Comparison of ENCODE assay signal across 23 cellular contexts in the genomic region with DNA sequence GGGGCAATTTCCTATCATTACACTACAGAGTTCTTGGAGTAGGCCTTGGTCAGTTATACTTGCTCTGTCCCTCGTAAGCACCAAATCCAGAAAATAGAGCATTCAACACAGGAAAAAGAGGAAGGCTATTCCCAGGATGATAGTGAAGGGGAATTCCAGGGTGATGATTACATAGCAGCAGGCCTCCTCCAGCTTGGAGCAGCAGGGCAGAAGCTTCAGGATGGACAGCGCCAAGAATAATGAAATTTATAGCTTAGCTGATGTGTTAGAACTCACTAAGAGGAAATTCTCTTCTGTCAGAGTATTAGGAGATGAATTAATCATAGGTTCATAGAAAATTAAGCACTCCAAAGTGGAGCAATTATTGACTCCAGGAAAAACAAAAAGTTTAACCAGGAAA. TPM values are rescaled to one million over a fixed set of nuclear protein-coding genes. Genes with fewer than 3 reads are reported as not detected.
DNase-seq lines count a peak whose midpoint lies in the region; ATAC-seq and TF ChIP-seq lines count a peak whose summit lies in the region.
"Had no signal": no experiment of that assay in that cellular context is flagged by ENCODE, and none has a peak within 500 bp of the region (broad histone marks: within the 10 kb centered on the region; RNA-seq: fewer than 3 reads in every experiment).

No MANE protein-coding gene starts in this region.

- H3K27me3 ChIP-seq in right cardiac atrium (ENCODE audit: control insufficient read depth, insufficient read depth) (no peaks in the 10 kb centered on the region), foreskin keratinocyte (no peaks in the 10 kb centered on the region), PC-3 (ENCODE audit: low read length) (no peaks in the 10 kb centered on the region)
- H3K27me3 ChIP-seq: tibial artery had no signal

- H3K9me3 Mint-ChIP-seq in activated T-helper 17 cell treated with anti-CD3 and anti-CD28 coated beads, Interleukin-2, amount 50 U/mL, for 72 hours = no peaks in the 10 kb centered on the region
- H3K9me3 Mint-ChIP-seq in activated naive CD4-positive, alpha-beta T cell treated with anti-CD3 and anti-CD28 coated beads for 36 hours = peaks cover 10% of the 10 kb centered on the region

- ATAC-seq in left cardiac atrium = peak; percentile 38 to 69
- ATAC-seq in right cardiac atrium = no peak
- ATAC-seq in activated T-helper 17 cell treated with anti-CD3 and anti-CD28 coated beads, Interleukin-2, amount 50 U/mL, for 72 hours (replicated peaks) = no peak
- peak; percentile 38 for ATAC-seq in foreskin keratinocyte
- ATAC-seq in PC-3 = no peak
- ATAC-seq: gastrocnemius medialis, lower lobe of right lung had no signal

- no peak for DNase-seq in left cardiac atrium
- DNase-seq in right cardiac atrium = no peak
- peak in 1 of 2 donors; percentile 34 for DNase-seq in foreskin keratinocyte
- DNase-seq in amniotic stem cell (lab: John Stamatoyannopoulos, UW) = no peak
- no peak for DNase-seq in PC-3
- DNase-seq in middle frontal gyrus (ENCODE audit: extremely low spot score, low spot score) = no peak
- no peak for DNase-seq in activated naive CD4-positive, alpha-beta T cell treated with anti-CD3 and anti-CD28 coated beads for 36 hours
- DNase-seq: activated CD4-positive, alpha-beta T cell treated with anti-CD3 and anti-CD28 coated beads, Interleukin-2, amount 50 U/mL, for 48 hours; activated T-cell treated with anti-CD3 and anti-CD28 coated beads, Interleukin-2, amount 50 U/mL, for 24 hours; CD4-positive, alpha-beta memory T cell; DMS79 treated with DMSO at 0.1 percent for 48 hours; endodermal cell; gastrocnemius medialis; lower lobe of right lung; naive B cell; NCI-H1694; NK-92 treated with Interleukin-12 subunit alpha and Interleukin-12 subunit beta, amount 100 ng/mL, for 24 hours; tibial artery; WERI-Rb-1 had no signal

- POLR2A ChIA-PET in PC-3 (lab: Charles Lee; ENCODE audit: unreplicated experiment) = no interaction called here

- no peaks in the 10 kb centered on the region for H3K4me1 ChIP-seq in right cardiac atrium (ENCODE audit: control insufficient read depth, insufficient read depth, low read length)
- H3K4me1 ChIP-seq in foreskin keratinocyte = no peaks in the 10 kb centered on the region
- H3K4me1 ChIP-seq in PC-3 (ENCODE audit: insufficient read depth, low read length) = no peaks in the 10 kb centered on the region
- H3K4me1 ChIP-seq: gastrocnemius medialis, tibial artery had no signal

- H3K79me2 ChIP-seq in PC-3 (ENCODE audit: low read length) = no peaks in the 10 kb centered on the region

- no peak for TF ChIP-seq CTCF in foreskin keratinocyte (conservative IDR thresholded peaks at IDR 0.05)
- no peak for TF ChIP-seq CTCF in PC-3 (conservative IDR thresholded peaks at IDR 0.05; ENCODE audit: low read depth, low read length)

- H3K27ac ChIP-seq in right cardiac atrium (ENCODE audit: low read length) (no peak overlapping the region), foreskin keratinocyte (no peak overlapping the region), PC-3 (ENCODE audit: low read length) (no peak overlapping the region)
- H3K27ac ChIP-seq: 22Rv1, gastrocnemius medialis, lower lobe of right lung, tibial artery, WERI-Rb-1 had no signal

- no peaks in the 10 kb centered on the region for H3K36me3 Mint-ChIP-seq in activated T-helper 17 cell treated with anti-CD3 and anti-CD28 coated beads, Interleukin-2, amount 50 U/mL, for 72 hours (ENCODE audit: low read depth)
- H3K36me3 Mint-ChIP-seq in activated naive CD4-positive, alpha-beta T cell treated with anti-CD3 and anti-CD28 coated beads for 36 hours (ENCODE audit: low read depth) = peaks cover 13% of the 10 kb centered on the region
- H3K36me3 Mint-ChIP-seq: CD4-positive, alpha-beta memory T cell had no signal

- H3K36me3 ChIP-seq in PC-3 (ENCODE audit: low read depth, low read length) = no peaks in the 10 kb centered on the region
- H3K36me3 ChIP-seq: gastrocnemius medialis, lower lobe of right lung, WERI-Rb-1 had no signal

- no peaks in the 10 kb centered on the region for H3K27me3 Mint-ChIP-seq in activated T-helper 17 cell treated with anti-CD3 and anti-CD28 coated beads, Interleukin-2, amount 50 U/mL, for 72 hours
- no peaks in the 10 kb centered on the region for H3K27me3 Mint-ChIP-seq in activated naive CD4-positive, alpha-beta T cell treated with anti-CD3 and anti-CD28 coated beads for 36 hours (ENCODE audit: low read depth)
- H3K27me3 Mint-ChIP-seq: activated naive CD8-positive, alpha-beta T cell; activated T-cell treated with anti-CD3 and anti-CD28 coated beads, Interleukin-2, amount 50 U/mL, for 24 hours; naive B cell had no signal

- H3K9me3 ChIP-seq in right cardiac atrium (ENCODE audit: control insufficient read depth, low read length) = no peaks in the 10 kb centered on the region
- peaks cover 2% of the 10 kb centered on the region for H3K9me3 ChIP-seq in PC-3 (ENCODE audit: low read length)

- H3K4me3 ChIP-seq in right cardiac atrium (ENCODE audit: low read length) (no peak overlapping the region), PC-3 (ENCODE audit: low read length) (no peak overlapping the region)
- H3K4me3 ChIP-seq: gastrocnemius medialis, lower lobe of right lung, skin epidermis, tibial artery had no signal

- intact Hi-C loops in left cardiac atrium (cut with DNase I) = no loop called here
- intact Hi-C loops in right cardiac atrium (cut with DNase I) = no loop called here
- intact Hi-C loops in PC-3 (cut with micrococcal nuclease) = no loop called here
- intact Hi-C loops in activated naive CD4-positive, alpha-beta T cell treated with anti-CD3 and anti-CD28 coated beads for 36 hours (cut with micrococcal nuclease) = no loop called here

- no peak overlapping the region for H3K4me2 ChIP-seq in PC-3 (ENCODE audit: low read length)

- no peaks in the 10 kb centered on the region for H4K20me1 ChIP-seq in PC-3 (ENCODE audit: low read length)

- no TSS peak for BruUV-seq in PC-3 (replicated peaks; lab: Mats Ljungman, UMichigan)

- H3K4me3 Mint-ChIP-seq in activated T-helper 17 cell treated with anti-CD3 and anti-CD28 coated beads, Interleukin-2, amount 50 U/mL, for 72 hours = no peak overlapping the region
- no peak overlapping the region for H3K4me3 Mint-ChIP-seq in activated naive CD4-positive, alpha-beta T cell treated with anti-CD3 and anti-CD28 coated beads for 36 hours
- H3K4me3 Mint-ChIP-seq: activated naive CD8-positive, alpha-beta T cell; activated T-cell treated with anti-CD3 and anti-CD28 coated beads, Interleukin-2, amount 50 U/mL, for 24 hours; CD4-positive, alpha-beta memory T cell; endodermal cell; naive B cell had no signal

- 39% methylated on average over 2 of the region's 2 CpGs for WGBS in right cardiac atrium

- H3K27ac Mint-ChIP-seq in activated T-helper 17 cell treated with anti-CD3 and anti-CD28 coated beads, Interleukin-2, amount 50 U/mL, for 72 hours = peak overlapping the region; percentile 24
- H3K27ac Mint-ChIP-seq in activated naive CD4-positive, alpha-beta T cell treated with anti-CD3 and anti-CD28 coated beads for 36 hours = no peak overlapping the region
- H3K27ac Mint-ChIP-seq: activated naive CD8-positive, alpha-beta T cell; CD4-positive, alpha-beta memory T cell; endodermal cell had no signal

- H2AFZ ChIP-seq in PC-3 (ENCODE audit: low read length) = no peak overlapping the region

- H3K4me1 Mint-ChIP-seq in activated T-helper 17 cell treated with anti-CD3 and anti-CD28 coated beads, Interleukin-2, amount 50 U/mL, for 72 hours = peaks cover 16% of the 10 kb centered on the region
- H3K4me1 Mint-ChIP-seq in activated naive CD4-positive, alpha-beta T cell treated with anti-CD3 and anti-CD28 coated beads for 36 hours (ENCODE audit: low read depth) = peaks cover 14% of the 10 kb centered on the region

- H3K9me2 ChIP-seq in PC-3 (replicated peaks; ENCODE audit: low read length) = no peaks in the 10 kb centered on the region

- CTCF ChIA-PET in PC-3 (lab: Charles Lee) = no interaction called here
- CTCF ChIA-PET in activated naive CD4-positive, alpha-beta T cell treated with anti-CD3 and anti-CD28 coated beads for 36 hours (lab: Charles Lee) = interaction anchor here (1.2 to 2.8 kb wide), 2 partner anchors 17 to 24 kb away, joined by 3 to 14 read pairs; no protein-coding TSS in a partner anchor

- no peaks in the 10 kb centered on the region for H3F3A ChIP-seq in PC-3 (ENCODE audit: low read length, unreplicated experiment)

- no peak overlapping the region for H3K9ac ChIP-seq in PC-3 (ENCODE audit: low read length)

RNA-seq across cellular contexts. Expression of a gene that starts 10.8 kb away (rescaled TPM):
- total RNA-seq in left cardiac atrium (10 to 100 TPM; 17.9 to 25.6 TPM), right cardiac atrium (10 to 100 TPM; 10.9 to 23.1 (median 17.7) TPM), foreskin keratinocyte (20.4 and 20.9 TPM in 2 replicates), PC-3 (2014; rRNA removed) (48.1 and 51.0 TPM in 2 replicates)
- polyA plus RNA-seq in right cardiac atrium (11.2 TPM), foreskin keratinocyte (15.8 and 18.5 TPM in 2 replicates)
- 100 to 1,000 TPM; 219 to 280 TPM for total RNA-seq in activated T-helper 17 cell treated with anti-CD3 and anti-CD28 coated beads, Interleukin-2, amount 50 U/mL, for 72 hours
- 100 to 1,000 TPM; 390 to 391 TPM for total RNA-seq in activated naive CD4-positive, alpha-beta T cell treated with anti-CD3 and anti-CD28 coated beads for 36 hours

RNA-seq across cellular contexts. Expression of a gene that starts 45.6 kb away (rescaled TPM):
- total RNA-seq in left cardiac atrium (1 to 10 TPM in 1 of 2 donors, under 1 TPM in 1; 0.53 to 1.2 TPM), right cardiac atrium (1 to 10 TPM in 2 of 4 donors, under 1 TPM in 2; 0.40 to 2.0 (median 1.1) TPM), foreskin keratinocyte (22.6 and 40.3 TPM in 2 replicates), PC-3 (2014; rRNA removed) (4.4 and 7.0 TPM in 2 replicates)
- polyA plus RNA-seq in right cardiac atrium (1.8 TPM), foreskin keratinocyte (26.6 and 48.6 TPM in 2 replicates)
- 10 to 100 TPM in 1 of 2 donors, 1 to 10 TPM in 1; 7.5 to 18.9 TPM for total RNA-seq in activated T-helper 17 cell treated with anti-CD3 and anti-CD28 coated beads, Interleukin-2, amount 50 U/mL, for 72 hours
- 1 to 10 TPM; 6.2 to 6.8 TPM for total RNA-seq in activated naive CD4-positive, alpha-beta T cell treated with anti-CD3 and anti-CD28 coated beads for 36 hours

Comparison
In these comparisons a context has a peak if more than half of its experiments do, and no peak if none do; other contexts are left out.
1. ATAC-seq: peak in left cardiac atrium (2 of 2) and foreskin keratinocyte (single experiment); none in right cardiac atrium (0 of 2), activated T-helper 17 cell treated with anti-CD3 and anti-CD28 coated beads, Interleukin-2, amount 50 U/mL, for 72 hours (single experiment) and PC-3 (single experiment).